29 cellular contexts compared by ENCODE assay signal in the genomic region with DNA sequence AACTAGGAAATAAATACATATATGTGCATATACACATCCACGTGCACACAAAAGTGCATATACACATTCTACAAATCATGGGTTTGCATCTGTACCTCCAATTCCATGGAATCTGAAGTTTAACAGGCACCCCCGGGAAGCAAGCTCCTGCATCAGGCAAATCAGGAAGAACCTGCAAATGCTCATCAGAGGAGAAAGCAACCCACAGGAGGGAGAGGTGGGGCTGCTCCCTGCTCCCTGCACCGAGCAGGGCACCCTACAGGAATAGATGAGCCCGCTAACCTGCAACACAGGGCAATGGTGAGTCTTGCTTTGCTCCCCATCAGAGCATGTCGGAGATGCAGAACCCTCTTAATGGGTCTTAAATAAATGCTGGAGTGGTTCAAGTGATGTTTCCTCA.
"Had no signal": no experiment of that assay in that cellular context is flagged by ENCODE, and none has a peak within 500 bp of the region (broad histone marks: within the 10 kb centered on the region; RNA-seq: fewer than 3 reads in every experiment).

No MANE protein-coding gene starts in this region.

- H2AFZ ChIP-seq: parathyroid adenoma had no signal

- H3K4me3 ChIP-seq: heart left ventricle, left lung, lower lobe of right lung, mucosa of descending colon, right atrium auricular region, right lobe of liver, smooth muscle cell, stomach, thoracic aorta, tibial artery, uterus had no signal

- H3K4me2 ChIP-seq: smooth muscle cell had no signal

- H3K4me3 Mint-ChIP-seq: immature natural killer cell; naive thymus-derived CD4-positive, alpha-beta T cell; nephron; neural crest cell; stimulated activated naive B cell treated with anti-CD40 and anti-IgM and Interleukin-4, amounts not matched to agents 10 μg/mL and 1 μg/mL and 100 μg/mL, for 72 hours had no signal

- H3K4me1 ChIP-seq: left lung, lower lobe of right lung, parathyroid adenoma, right atrium auricular region, right lobe of liver, stomach, tibial artery, uterus had no signal

- H3K27ac ChIP-seq: heart left ventricle, left lung, lower lobe of right lung, parathyroid adenoma, right atrium auricular region, right lobe of liver, stomach, thoracic aorta, tibial artery, uterus had no signal

- H3K9me3 ChIP-seq: lower lobe of right lung, mucosa of descending colon, right lobe of liver, uterus had no signal

- H3K4me1 Mint-ChIP-seq: immature natural killer cell; naive thymus-derived CD4-positive, alpha-beta T cell; nephron; neural crest cell; stimulated activated naive B cell treated with anti-CD40 and anti-IgM and Interleukin-4, amounts not matched to agents 10 μg/mL and 1 μg/mL and 100 μg/mL, for 72 hours had no signal

- H3K36me3 ChIP-seq: heart left ventricle, left lung, lower lobe of right lung, right atrium auricular region, right lobe of liver, stomach, thoracic aorta, tibial artery, uterus had no signal

- DNase-seq: heart left ventricle; hypothalamus; immature natural killer cell; kidney; left colon; left lung; lower lobe of right lung; mammary epithelial cell; mesendoderm; midbrain; mucosa of descending colon; naive thymus-derived CD4-positive, alpha-beta T cell; nucleus accumbens; right lobe of liver; stimulated activated CD4-positive, alpha-beta T cell treated with anti-CD3 and anti-CD28 coated beads, Interleukin-1b, Interleukin-23, amount 100 ng/mL, for 48 hours; stimulated activated CD4-positive, alpha-beta T cell treated with anti-CD3 and anti-CD28 coated beads, Interleukin-4, amount 100 ng/mL, for 1 hour; stimulated activated naive B cell treated with anti-CD40 and anti-IgM and Interleukin-4, amounts not matched to agents 10 μg/mL and 1 μg/mL and 100 μg/mL, for 72 hours; stimulated activated naive CD8-positive, alpha-beta T cell treated with anti-CD3 and anti-CD28 coated beads, Interleukin-15, Interleukin-2, amounts not matched to agents 100 U/mL and 50 U/mL, for 24 hours; stomach; tibial artery; trophoblast cell; uterus had no signal

- H3K79me2 ChIP-seq: parathyroid adenoma had no signal

- ATAC-seq: heart left ventricle; left colon; left lung; lower lobe of right lung; mucosa of descending colon; naive thymus-derived CD4-positive, alpha-beta T cell; right lobe of liver; stimulated activated naive B cell treated with anti-CD40 and anti-IgM and Interleukin-4, amounts not matched to agents 10 μg/mL and 1 μg/mL and 100 μg/mL, for 72 hours; stimulated activated naive CD8-positive, alpha-beta T cell treated with anti-CD3 and anti-CD28 coated beads, Interleukin-15, Interleukin-2, amounts not matched to agents 100 U/mL and 50 U/mL, for 24 hours had no signal

- H3K27me3 ChIP-seq: heart left ventricle, left lung, right atrium auricular region, right lobe of liver, stomach, tibial artery, uterus had no signal

- H3K27ac Mint-ChIP-seq: immature natural killer cell; naive thymus-derived CD4-positive, alpha-beta T cell; nephron; progenitor cell of endocrine pancreas; stimulated activated naive B cell treated with anti-CD40 and anti-IgM and Interleukin-4, amounts not matched to agents 10 μg/mL and 1 μg/mL and 100 μg/mL, for 72 hours had no signal
